ENCODE assay signal across 10 cellular contexts in the genomic region with DNA sequence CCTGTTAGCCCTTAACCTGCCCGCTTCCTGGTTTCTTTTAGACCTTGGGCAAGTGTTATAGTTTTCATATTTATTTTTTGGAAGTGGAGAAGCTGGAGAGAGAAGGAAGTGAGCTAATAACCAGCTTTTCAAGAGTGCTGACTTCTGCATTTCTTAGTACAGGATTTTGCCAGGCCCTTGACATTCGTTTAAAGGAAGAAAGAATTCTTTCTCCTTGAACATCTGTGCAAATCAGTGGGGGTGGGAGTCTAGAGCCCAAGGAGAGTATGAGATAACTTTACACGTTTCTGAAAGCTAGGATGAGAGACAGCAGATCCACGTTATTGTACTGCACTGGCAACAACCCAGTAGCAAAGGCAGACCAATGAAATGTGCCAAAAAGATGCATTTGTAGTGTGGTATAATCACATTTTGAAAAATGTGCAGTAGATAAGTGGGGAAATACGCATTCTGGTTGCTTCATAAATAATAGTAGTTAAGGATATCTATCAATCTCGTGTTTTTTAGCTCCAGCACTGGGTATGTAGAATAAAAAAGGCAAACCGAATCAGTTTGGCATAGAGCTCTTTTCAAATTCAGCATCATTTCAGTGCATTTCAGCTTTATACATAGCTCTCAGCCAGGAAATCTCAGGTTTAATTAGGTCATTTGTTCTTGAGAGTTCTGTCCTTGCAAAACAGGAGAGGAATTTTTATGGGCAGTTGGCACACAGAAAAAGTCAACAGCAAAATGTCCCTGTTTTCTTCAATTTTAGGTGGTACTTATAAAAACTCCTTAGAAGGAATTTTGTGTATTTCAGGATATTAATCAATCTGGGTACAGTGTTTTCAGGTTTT. TPM values are rescaled to one million over a fixed set of nuclear protein-coding genes. Genes with fewer than 3 reads are reported as not detected.
A peak's percentile ranks its signal among the peaks of the same experiment; 100 is the strongest.
DNase-seq lines count a peak whose midpoint lies in the region; ATAC-seq and TF ChIP-seq lines count a peak whose summit lies in the region.
"Had no signal": no experiment of that assay in that cellular context is flagged by ENCODE, and none has a peak within 500 bp of the region (broad histone marks: within the 10 kb centered on the region; RNA-seq: fewer than 3 reads in every experiment).

No MANE protein-coding gene starts in this region.

- peak overlapping the region; percentile 12 for H3K27ac ChIP-seq in right cardiac atrium (ENCODE audit: low read length)
- H3K27ac ChIP-seq in rectal smooth muscle tissue (ENCODE audit: low read depth, low read length): peak overlapping the region; percentile 64

- no peaks in the 10 kb centered on the region for H3K27me3 ChIP-seq in right cardiac atrium (ENCODE audit: control insufficient read depth, insufficient read depth)
- H3K27me3 ChIP-seq in rectal smooth muscle tissue (ENCODE audit: control insufficient read depth, insufficient read depth, low read length): no peaks in the 10 kb centered on the region

- ATAC-seq in right cardiac atrium (peak; percentile 4 to 5), GM18868 (IDR thresholded peaks at IDR 0.05; ENCODE audit: unreplicated experiment) (no peak), HG03097 (IDR thresholded peaks at IDR 0.05; ENCODE audit: low FRiP score, unreplicated experiment) (no peak)
- no peak for ATAC-seq in activated T-cell treated with anti-CD3 and anti-CD28 coated beads, Interleukin-2, amount 50 U/mL, for 72 hours (replicated peaks in 1 of 2)
- ATAC-seq: activated CD8-positive, alpha-beta T cell treated with anti-CD3 and anti-CD28 coated beads for 36 hours had no signal

- H3K27me3 Mint-ChIP-seq in activated T-cell treated with anti-CD3 and anti-CD28 coated beads, Interleukin-2, amount 50 U/mL, for 72 hours (ENCODE audit: low read depth): peaks cover 25% of the 10 kb centered on the region

- TF ChIP-seq CTCF in astrocyte of the spinal cord (IDR thresholded peaks at IDR 0.05; ENCODE audit: low read depth, low read length): no peak

- no peak overlapping the region for H3K9ac ChIP-seq in rectal smooth muscle tissue (ENCODE audit: low read length)

- H3K27ac Mint-ChIP-seq in activated T-cell treated with anti-CD3 and anti-CD28 coated beads, Interleukin-2, amount 50 U/mL, for 72 hours: no peak overlapping the region
- H3K27ac Mint-ChIP-seq: activated CD8-positive, alpha-beta T cell treated with anti-CD3 and anti-CD28 coated beads for 36 hours had no signal

- H3K4me1 Mint-ChIP-seq in activated T-cell treated with anti-CD3 and anti-CD28 coated beads, Interleukin-2, amount 50 U/mL, for 72 hours (ENCODE audit: low read depth): no peaks in the 10 kb centered on the region

- in situ Hi-C loops in astrocyte of the spinal cord (cut with HindIII; ENCODE audit: low sequenced_read_pairs): no loop called here

- H3K36me3 ChIP-seq in rectal smooth muscle tissue (ENCODE audit: control insufficient read depth, insufficient read depth, low read length): no peaks in the 10 kb centered on the region

- no peaks in the 10 kb centered on the region for H3K9me3 ChIP-seq in right cardiac atrium (ENCODE audit: control insufficient read depth, low read length)

- 36% methylated on average over 7 of the region's 7 CpGs for WGBS in right cardiac atrium

- DNase-seq in EL (peak; percentile 28), astrocyte of the spinal cord (ENCODE audit: low read depth, low spot score) (peak; percentile 53), right cardiac atrium (no peak), activated gamma-delta T cell treated with Interleukin-2 at 50 U/mL for 16 hours (no peak)
- no peak for DNase-seq in activated T-cell treated with anti-CD3 and anti-CD28 coated beads, Interleukin-2, amount 50 U/mL, for 72 hours
- DNase-seq: activated CD8-positive, alpha-beta T cell treated with anti-CD3 and anti-CD28 coated beads for 36 hours; NK-92 treated with Interleukin-12 subunit alpha and Interleukin-12 subunit beta, amount 100 ng/mL, for 24 hours had no signal

- H3K4me3 Mint-ChIP-seq in activated T-cell treated with anti-CD3 and anti-CD28 coated beads, Interleukin-2, amount 50 U/mL, for 72 hours: no peak overlapping the region
- H3K4me3 Mint-ChIP-seq: activated CD8-positive, alpha-beta T cell treated with anti-CD3 and anti-CD28 coated beads for 36 hours had no signal

- H3K4me1 ChIP-seq in right cardiac atrium (ENCODE audit: control insufficient read depth, insufficient read depth, low read length) (peaks cover 6% of the 10 kb centered on the region), rectal smooth muscle tissue (ENCODE audit: control insufficient read depth, insufficient read depth, low read length) (peaks cover 28% of the 10 kb centered on the region)

- no peaks in the 10 kb centered on the region for H3K9me3 Mint-ChIP-seq in activated T-cell treated with anti-CD3 and anti-CD28 coated beads, Interleukin-2, amount 50 U/mL, for 72 hours
- H3K9me3 Mint-ChIP-seq: activated CD8-positive, alpha-beta T cell treated with anti-CD3 and anti-CD28 coated beads for 36 hours had no signal

- H3K36me3 Mint-ChIP-seq in activated T-cell treated with anti-CD3 and anti-CD28 coated beads, Interleukin-2, amount 50 U/mL, for 72 hours (ENCODE audit: insufficient read depth in 2 of 2): no peaks in the 10 kb centered on the region

- intact Hi-C loops in right cardiac atrium (cut with DNase I): no loop called here

- H3K4me3 ChIP-seq in astrocyte of the spinal cord (ENCODE audit: low read depth, low read length) (no peak overlapping the region), right cardiac atrium (ENCODE audit: low read length) (peak overlapping the region; percentile 38), rectal smooth muscle tissue (ENCODE audit: low read length) (no peak overlapping the region)

RNA-seq across cellular contexts. Expression of gene RNF113B, which starts 4.3 kb away (rescaled TPM):
- not detected for total RNA-seq in right cardiac atrium
- polyA plus RNA-seq in right cardiac atrium: not detected
- not detected for total RNA-seq in activated T-cell treated with anti-CD3 and anti-CD28 coated beads, Interleukin-2, amount 50 U/mL, for 72 hours
- total RNA-seq: activated CD8-positive, alpha-beta T cell treated with anti-CD3 and anti-CD28 coated beads for 36 hours had no signal

RNA-seq across cellular contexts. Expression of gene FARP1, which starts 29.9 kb away (rescaled TPM):
- total RNA-seq in right cardiac atrium: 10 to 100 TPM; 18.2 to 27.6 (median 23.6) TPM
- polyA plus RNA-seq in right cardiac atrium: 8.3 TPM
- total RNA-seq in activated T-cell treated with anti-CD3 and anti-CD28 coated beads, Interleukin-2, amount 50 U/mL, for 72 hours: 1 to 10 TPM in 1 of 2 donors, under 1 TPM in 1; 0.55 to 2.4 TPM

Comparison
In these comparisons a context has a peak if more than half of its experiments do, and no peak if none do; other contexts are left out.
1. DNase-seq: peak in EL (single experiment) and astrocyte of the spinal cord (single experiment); none in right cardiac atrium (0 of 3), activated T-cell treated with anti-CD3 and anti-CD28 coated beads, Interleukin-2, amount 50 U/mL, for 72 hours (0 of 2) and activated gamma-delta T cell treated with Interleukin-2 at 50 U/mL for 16 hours (single experiment).
2. ATAC-seq: peak in right cardiac atrium (2 of 2); none in GM18868 (single experiment), HG03097 (single experiment) and activated T-cell treated with anti-CD3 and anti-CD28 coated beads, Interleukin-2, amount 50 U/mL, for 72 hours (0 of 2).
3. RNA of gene FARP1, which starts 29.9 kb away (total RNA-seq): 18.2 to 27.6 TPM in right cardiac atrium; 0.55 to 2.4 TPM in activated T-cell treated with anti-CD3 and anti-CD28 coated beads, Interleukin-2, amount 50 U/mL, for 72 hours; every median in the first group is over 4 times any median in the second.